25 cellular contexts compared by ENCODE assay signal in the genomic region with DNA sequence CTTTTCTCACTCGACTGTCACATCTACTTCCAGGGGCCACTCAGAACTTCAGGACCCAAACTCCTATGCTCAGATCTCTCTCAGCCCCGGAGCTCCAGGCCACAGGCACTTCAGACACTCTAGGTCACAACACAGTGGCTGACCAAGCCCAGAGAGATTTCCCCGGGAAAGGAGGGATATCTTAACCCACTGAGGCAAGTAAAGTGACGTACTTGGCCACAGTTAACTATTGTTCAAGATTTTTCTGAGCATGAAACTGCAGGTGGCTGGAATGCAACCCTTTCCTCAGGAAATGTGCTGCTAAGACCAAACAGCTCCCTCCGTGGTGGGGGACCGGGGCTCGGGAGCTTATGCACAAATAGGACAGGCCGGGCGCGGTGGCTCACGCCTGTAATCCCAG. TPM values are rescaled to one million over a fixed set of nuclear protein-coding genes. Genes with fewer than 3 reads are reported as not detected.
"Had no signal": no experiment of that assay in that cellular context is flagged by ENCODE, and none has a peak within 500 bp of the region (broad histone marks: within the 10 kb centered on the region; RNA-seq: fewer than 3 reads in every experiment).

No MANE protein-coding gene starts in this region.

- H3K4me3 Mint-ChIP-seq: activated T-cell treated with anti-CD3 and anti-CD28 coated beads, Interleukin-2, amount 50 U/mL, for 72 hours had no signal

- H3K4me3 ChIP-seq: dorsolateral prefrontal cortex, ovary, spleen, tibial artery had no signal

- H3K4me1 ChIP-seq: foreskin keratinocyte, tibial artery had no signal

- H3K27me3 Mint-ChIP-seq: activated naive CD4-positive, alpha-beta T cell treated with anti-CD3 and anti-CD28 coated beads, Interleukin-2, amount 50 U/mL, for 24 hours; memory B cell had no signal

- ATAC-seq: activated T-cell treated with anti-CD3 and anti-CD28 coated beads, Interleukin-2, amount 50 U/mL, for 72 hours; foreskin keratinocyte had no signal

- H3K9me3 Mint-ChIP-seq: activated naive CD4-positive, alpha-beta T cell treated with anti-CD3 and anti-CD28 coated beads, Interleukin-2, amount 50 U/mL, for 24 hours; activated T-cell treated with anti-CD3 and anti-CD28 coated beads, Interleukin-2, amount 50 U/mL, for 72 hours; memory B cell had no signal

- H3K4me2 ChIP-seq: SK-N-SH had no signal

- H3K27ac ChIP-seq: foreskin keratinocyte, ovary, tibial artery had no signal

- H3K9me3 ChIP-seq: ovary, SK-N-SH, spleen, tibial artery had no signal

- DNase-seq: activated CD4-positive, alpha-beta T cell treated with anti-CD3 and anti-CD28 coated beads, Interleukin-2, amount 50 U/mL, for 1 hour; activated CD4-positive, CD25-positive, alpha-beta regulatory T cell treated with anti-CD3 and anti-CD28 coated beads, Interleukin-2, amount 50 U/mL, for 72 hours; activated CD8-positive, alpha-beta memory T cell treated with anti-CD3 and anti-CD28 coated beads for 24 hours; activated CD8-positive, alpha-beta memory T cell treated with anti-CD3 and anti-CD28 coated beads, Interleukin-2, amount 50 U/mL, for 48 hours; activated effector memory CD4-positive, alpha-beta T cell treated with anti-CD3 and anti-CD28 coated beads, Interleukin-2, amount 50 U/mL, for 16 hours; activated T-cell treated with anti-CD3 and anti-CD28 coated beads, Interleukin-2, amount 50 U/mL, for 72 hours; caudate nucleus; dorsolateral prefrontal cortex; foreskin keratinocyte; glutamatergic neuron; ovary; SK-N-SH; spleen; stimulated activated CD8-positive, alpha-beta memory T cell treated with anti-CD3 and anti-CD28 coated beads, Interleukin-4, amount 100 ng/mL, for 48 hours; stimulated activated naive CD4-positive, alpha-beta T cell treated with Interleukin-2 at 50 U/mL for 16 hours; T-helper 1 cell; T1000; tibial artery had no signal

- H3K27ac Mint-ChIP-seq: activated T-cell treated with anti-CD3 and anti-CD28 coated beads, Interleukin-2, amount 50 U/mL, for 72 hours had no signal

- H3K9ac ChIP-seq: SK-N-SH had no signal

- H3K27me3 ChIP-seq: dorsolateral prefrontal cortex, foreskin keratinocyte, ovary, spleen, tibial artery had no signal

- H3K36me3 Mint-ChIP-seq: activated naive CD4-positive, alpha-beta T cell treated with anti-CD3 and anti-CD28 coated beads, Interleukin-2, amount 50 U/mL, for 24 hours had no signal

- H3K36me3 ChIP-seq: ovary, tibial artery had no signal

- FAIRE-seq: urothelium cell line had no signal

RNA-seq across cellular contexts. Expression of a gene that starts 41.3 kb away (rescaled TPM):
- total RNA-seq: epithelial cell of proximal tubule, fibroblast of lung, foreskin keratinocyte, kidney epithelial cell, mononuclear cell had no signal
